14 cellular contexts compared by ENCODE assay signal in the genomic region with DNA sequence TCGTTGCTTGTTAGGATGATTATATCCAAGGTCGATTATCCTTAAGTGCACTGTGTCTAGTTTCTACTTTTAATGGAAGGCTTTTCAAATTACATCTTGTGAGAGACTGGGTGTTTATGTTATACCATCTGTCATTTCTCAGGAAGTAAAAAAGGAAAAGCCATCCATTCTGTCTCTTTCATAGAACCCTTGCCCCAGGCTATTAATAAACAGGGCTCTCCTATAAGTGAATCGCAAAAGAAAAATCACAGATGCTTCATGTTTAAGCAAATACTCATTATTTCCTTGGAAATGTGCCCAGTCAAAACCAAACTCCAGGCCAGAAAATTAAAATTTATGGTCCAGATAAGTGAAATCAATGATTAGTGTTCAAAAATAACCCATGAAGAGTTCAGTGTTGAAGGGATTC. TPM values are rescaled to one million over a fixed set of nuclear protein-coding genes. Genes with fewer than 3 reads are reported as not detected.
DNase-seq lines count a peak whose midpoint lies in the region; ATAC-seq, FAIRE-seq and TF ChIP-seq lines count a peak whose summit lies in the region.
"Had no signal": no experiment of that assay in that cellular context is flagged by ENCODE, and none has a peak within 500 bp of the region (broad histone marks: within the 10 kb centered on the region; RNA-seq: fewer than 3 reads in every experiment).

No MANE protein-coding gene starts in this region.

- DNase-seq in A172 (ENCODE audit: low spot score): peak; percentile 26
- peak; percentile 55 to 90 for DNase-seq in NCI-H524 (lab: John Stamatoyannopoulos, UW)
- DNase-seq in epithelial cell of esophagus (ENCODE audit: low read depth): peak; percentile 25
- no peak for DNase-seq in T-helper 17 cell
- DNase-seq in activated CD4-positive, alpha-beta T cell treated with anti-CD3 and anti-CD28 coated beads, Interleukin-2, amount 10 ng/mL, durations not matched to agents 7 days and 5 days: no peak
- DNase-seq in mucosa of descending colon: no peak
- no peak for DNase-seq in H54 (ENCODE audit: insufficient read length, low spot score)
- DNase-seq: activated CD4-positive, alpha-beta memory T cell treated with anti-CD3 and anti-CD28 coated beads for 36 hours; midbrain; stimulated activated naive CD4-positive, alpha-beta T cell treated with Interleukin-2 at 50 U/mL for 16 hours had no signal

- no peaks in the 10 kb centered on the region for H3K9me3 ChIP-seq in HEK293 (ENCODE audit: control insufficient read depth, insufficient read depth, low read depth, low read length)
- no peaks in the 10 kb centered on the region for H3K9me3 ChIP-seq in T-helper 17 cell (ENCODE audit: control insufficient read depth, low read length, poor library complexity, severe bottlenecking)
- no peaks in the 10 kb centered on the region for H3K9me3 ChIP-seq in mucosa of descending colon
- H3K9me3 ChIP-seq: gastroesophageal sphincter had no signal

- CTCF ChIA-PET in HEK293 (lab: Yijun Ruan, JAX): interaction anchor here (0.7 kb wide), 1 partner anchor 688 kb away, joined by 3 read pairs; no protein-coding TSS in a partner anchor
- CTCF ChIA-PET in activated CD4-positive, alpha-beta T cell treated with anti-CD3 and anti-CD28 coated beads, Interleukin-2, amount 10 ng/mL, durations not matched to agents 7 days and 5 days (lab: Charles Lee): no interaction called here

- H3K4me3 ChIP-seq in HEK293 (ENCODE audit: low read depth, low read length) (no peak overlapping the region), epithelial cell of esophagus (ENCODE audit: low read length) (no peak overlapping the region), mucosa of descending colon (no peak overlapping the region)
- H3K4me3 ChIP-seq: gastroesophageal sphincter, K562 had no signal

- ATAC-seq in T-helper 17 cell (no peak), mucosa of descending colon (no peak)
- ATAC-seq: gastroesophageal sphincter, K562, Right ventricle myocardium inferior had no signal

- no peak for FAIRE-seq in H54 (lab: Jason Lieb, UNC)
- FAIRE-seq: K562 had no signal

- H3K4me1 Mint-ChIP-seq in T-helper 17 cell: peaks cover 20% of the 10 kb centered on the region
- no peaks in the 10 kb centered on the region for H3K4me1 Mint-ChIP-seq in activated CD4-positive, alpha-beta T cell treated with anti-CD3 and anti-CD28 coated beads, Interleukin-2, amount 10 ng/mL, durations not matched to agents 7 days and 5 days

- no peaks in the 10 kb centered on the region for H3K27me3 Mint-ChIP-seq in T-helper 17 cell
- H3K27me3 Mint-ChIP-seq in activated CD4-positive, alpha-beta T cell treated with anti-CD3 and anti-CD28 coated beads, Interleukin-2, amount 10 ng/mL, durations not matched to agents 7 days and 5 days: no peaks in the 10 kb centered on the region
- H3K27me3 Mint-ChIP-seq: activated CD4-positive, alpha-beta memory T cell treated with anti-CD3 and anti-CD28 coated beads for 36 hours had no signal

- intact Hi-C loops in mucosa of descending colon (cut with DNase I, micrococcal nuclease): no loop called here

- no peaks in the 10 kb centered on the region for H3K36me3 ChIP-seq in HEK293 (ENCODE audit: control insufficient read depth in 2 of 2, insufficient read depth in 1 of 2, low read length in 2 of 2)
- H3K36me3 ChIP-seq in mucosa of descending colon (ENCODE audit: low read depth): no peaks in the 10 kb centered on the region
- H3K36me3 ChIP-seq: gastroesophageal sphincter had no signal

- no peak for TF ChIP-seq POLR2A in H54 (IDR thresholded peaks at IDR 0.05; ENCODE audit: low read depth, low read length)

- no peak for TF ChIP-seq CTCF in HEK293 (tag by site-specific recombination; IDR thresholded peaks at IDR 0.05)
- no peak for TF ChIP-seq CTCF in epithelial cell of esophagus (IDR thresholded peaks at IDR 0.05; ENCODE audit: insufficient read depth, low read depth, low read length, missing control alignments)
- TF ChIP-seq CTCF in mucosa of descending colon (IDR thresholded peaks at IDR 0.05): no peak

- POLR2A ChIA-PET in HEK293 (lab: Yijun Ruan, JAX): interaction anchor here (0.6 to 1.1 kb wide), 2 partner anchors 57 to 656 kb away, joined by 3 read pairs; no protein-coding TSS in a partner anchor
- POLR2A ChIA-PET in activated CD4-positive, alpha-beta T cell treated with anti-CD3 and anti-CD28 coated beads, Interleukin-2, amount 10 ng/mL, durations not matched to agents 7 days and 5 days (lab: Charles Lee): no interaction called here

- H3K27ac ChIP-seq in HEK293 (ENCODE audit: extremely low read depth, low read depth, low read length): peak overlapping the region; percentile 95; the same call in 1 of the 2 replicates
- H3K27ac ChIP-seq: gastroesophageal sphincter had no signal

- H3K9me3 Mint-ChIP-seq in activated CD4-positive, alpha-beta T cell treated with anti-CD3 and anti-CD28 coated beads, Interleukin-2, amount 10 ng/mL, durations not matched to agents 7 days and 5 days: no peaks in the 10 kb centered on the region
- H3K9me3 Mint-ChIP-seq: activated CD4-positive, alpha-beta memory T cell treated with anti-CD3 and anti-CD28 coated beads for 36 hours had no signal

- peaks cover 12% of the 10 kb centered on the region for H3K36me3 Mint-ChIP-seq in T-helper 17 cell (ENCODE audit: low read depth)
- H3K36me3 Mint-ChIP-seq in activated CD4-positive, alpha-beta T cell treated with anti-CD3 and anti-CD28 coated beads, Interleukin-2, amount 10 ng/mL, durations not matched to agents 7 days and 5 days (ENCODE audit: low read depth): peaks cover 67% of the 10 kb centered on the region

- no peak overlapping the region for H3K4me3 Mint-ChIP-seq in T-helper 17 cell
- no peak overlapping the region for H3K4me3 Mint-ChIP-seq in activated CD4-positive, alpha-beta T cell treated with anti-CD3 and anti-CD28 coated beads, Interleukin-2, amount 10 ng/mL, durations not matched to agents 7 days and 5 days
- H3K4me3 Mint-ChIP-seq: activated CD4-positive, alpha-beta memory T cell treated with anti-CD3 and anti-CD28 coated beads for 36 hours had no signal

- H3K4me1 ChIP-seq in HEK293 (ENCODE audit: control insufficient read depth, insufficient read depth, low read length): peaks cover 21% of the 10 kb centered on the region
- no peaks in the 10 kb centered on the region for H3K4me1 ChIP-seq in mucosa of descending colon (ENCODE audit: low read depth)
- H3K4me1 ChIP-seq: gastroesophageal sphincter had no signal

- no peak overlapping the region for H3K27ac Mint-ChIP-seq in T-helper 17 cell
- no peak overlapping the region for H3K27ac Mint-ChIP-seq in activated CD4-positive, alpha-beta T cell treated with anti-CD3 and anti-CD28 coated beads, Interleukin-2, amount 10 ng/mL, durations not matched to agents 7 days and 5 days
- H3K27ac Mint-ChIP-seq: activated CD4-positive, alpha-beta memory T cell treated with anti-CD3 and anti-CD28 coated beads for 36 hours had no signal

TF ChIP-seq in HEK293, 187 proteins besides CTCF, POLR2A, EP300 and RAD21 (continues in another document):
- TF ChIP-seq ZNF76 (tag by site-specific recombination; IDR thresholded peaks at IDR 0.05; ENCODE audit: borderline replicate concordance, low read depth): 0 out of 2 replicates have a peak, but pooled peaks have one; percentile 28
- TF ChIP-seq ZNF366 (tag by site-specific recombination; conservative IDR thresholded peaks at IDR 0.05): peak; percentile 49; the same call in 1 of the 2 replicates
- peak; percentile 85 for TF ChIP-seq GFI1B (tag by site-specific recombination; IDR thresholded peaks at IDR 0.05)
- TF ChIP-seq ZNF558 (tag by site-specific recombination; IDR thresholded peaks at IDR 0.05): peak; percentile 53; the same call in 1 of the 2 replicates
- TF ChIP-seq ZBTB17 (tag by site-specific recombination; IDR thresholded peaks at IDR 0.05): peak; percentile 75
- TF ChIP-seq SP7 (tag by site-specific recombination; IDR thresholded peaks at IDR 0.05): peak; percentile 98
- TF ChIP-seq MZF1 (tag by site-specific recombination; IDR thresholded peaks at IDR 0.05; ENCODE audit: borderline replicate concordance): peak; percentile 47; the same call in 1 of the 2 replicates
- 0 out of 2 replicates have a peak, but pooled peaks have one; percentile 37 for TF ChIP-seq ZNF629 (tag by site-specific recombination; IDR thresholded peaks at IDR 0.05)
- TF ChIP-seq, protein P1, sequence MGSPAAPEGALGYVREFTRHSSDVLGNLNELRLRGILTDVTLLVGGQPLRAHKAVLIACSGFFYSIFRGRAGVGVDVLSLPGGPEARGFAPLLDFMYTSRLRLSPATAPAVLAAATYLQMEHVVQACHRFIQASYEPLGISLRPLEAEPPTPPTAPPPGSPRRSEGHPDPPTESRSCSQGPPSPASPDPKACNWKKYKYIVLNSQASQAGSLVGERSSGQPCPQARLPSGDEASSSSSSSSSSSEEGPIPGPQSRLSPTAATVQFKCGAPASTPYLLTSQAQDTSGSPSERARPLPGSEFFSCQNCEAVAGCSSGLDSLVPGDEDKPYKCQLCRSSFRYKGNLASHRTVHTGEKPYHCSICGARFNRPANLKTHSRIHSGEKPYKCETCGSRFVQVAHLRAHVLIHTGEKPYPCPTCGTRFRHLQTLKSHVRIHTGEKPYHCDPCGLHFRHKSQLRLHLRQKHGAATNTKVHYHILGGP (tag by site-specific recombination; IDR thresholded peaks at IDR 0.05): peak; percentile 64
- TF ChIP-seq, protein P2, sequence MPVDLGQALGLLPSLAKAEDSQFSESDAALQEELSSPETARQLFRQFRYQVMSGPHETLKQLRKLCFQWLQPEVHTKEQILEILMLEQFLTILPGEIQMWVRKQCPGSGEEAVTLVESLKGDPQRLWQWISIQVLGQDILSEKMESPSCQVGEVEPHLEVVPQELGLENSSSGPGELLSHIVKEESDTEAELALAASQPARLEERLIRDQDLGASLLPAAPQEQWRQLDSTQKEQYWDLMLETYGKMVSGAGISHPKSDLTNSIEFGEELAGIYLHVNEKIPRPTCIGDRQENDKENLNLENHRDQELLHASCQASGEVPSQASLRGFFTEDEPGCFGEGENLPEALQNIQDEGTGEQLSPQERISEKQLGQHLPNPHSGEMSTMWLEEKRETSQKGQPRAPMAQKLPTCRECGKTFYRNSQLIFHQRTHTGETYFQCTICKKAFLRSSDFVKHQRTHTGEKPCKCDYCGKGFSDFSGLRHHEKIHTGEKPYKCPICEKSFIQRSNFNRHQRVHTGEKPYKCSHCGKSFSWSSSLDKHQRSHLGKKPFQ (tag by site-specific recombination; IDR thresholded peaks at IDR 0.05): 0 out of 2 replicates have a peak, but pooled peaks have one; percentile 22
- TF ChIP-seq GLI2 (tag by site-specific recombination; IDR thresholded peaks at IDR 0.05; ENCODE audit: borderline replicate concordance, low read depth): 0 out of 2 replicates have a peak, but pooled peaks have one; percentile 4
- 0 out of 2 replicates have a peak, but pooled peaks have one; percentile 45 for TF ChIP-seq ZEB2 (tag by site-specific recombination; IDR thresholded peaks at IDR 0.05)
- TF ChIP-seq ZNF266 (tag by site-specific recombination; IDR thresholded peaks at IDR 0.05; ENCODE audit: low read depth): no peak

RNA-seq across cellular contexts. Expression of a gene that starts 58.1 kb away (rescaled TPM):
- total RNA-seq in A172 (2014; rRNA removed; shearing (Covaris generic)): 30.4 and 36.9 TPM in 2 replicates
- total RNA-seq in T-helper 17 cell (10 to 100 TPM; 18.8 to 29.9 TPM), mucosa of descending colon (10 to 100 TPM; 18.8 to 37.5 (median 36.0) TPM)
- total RNA-seq in activated CD4-positive, alpha-beta T cell treated with anti-CD3 and anti-CD28 coated beads, Interleukin-2, amount 10 ng/mL, durations not matched to agents 7 days and 5 days: 10 to 100 TPM; 33.7 to 37.4 TPM

Comparison
In these comparisons a context has a peak if more than half of its experiments do, and no peak if none do; other contexts are left out.
1. DNase-seq: peak in A172 (single experiment), NCI-H524 (2 of 2) and epithelial cell of esophagus (single experiment); none in T-helper 17 cell (0 of 3), activated CD4-positive, alpha-beta T cell treated with anti-CD3 and anti-CD28 coated beads, Interleukin-2, amount 10 ng/mL, durations not matched to agents 7 days and 5 days (single experiment), mucosa of descending colon (0 of 3) and H54 (single experiment).